Comparison of ENCODE assay signal across 13 cellular contexts in genomic region chr15:42065008-42065407, GRCh38. TPM values are rescaled to one million over a fixed set of nuclear protein-coding genes. Genes with fewer than 3 reads are reported as not detected.
DNase-seq lines count a peak whose midpoint lies in the region; ATAC-seq lines count a peak whose summit lies in the region.
"Had no signal": no experiment of that assay in that cellular context is flagged by ENCODE, and none has a peak within 500 bp of the region (broad histone marks: within the 10 kb centered on the region; RNA-seq: fewer than 3 reads in every experiment).

No MANE protein-coding gene starts in this region.

- no peak overlapping the region for H3K4me2 ChIP-seq in neuronal stem cell (ENCODE audit: insufficient read depth, low read length, poor library complexity, severe bottlenecking)

- no peak overlapping the region for H2BK120ac ChIP-seq in neuronal stem cell (ENCODE audit: low read depth, low read length)

- no peak for ATAC-seq in HG02884 (IDR thresholded peaks at IDR 0.05; ENCODE audit: unreplicated experiment)
- ATAC-seq in HG03565 (IDR thresholded peaks at IDR 0.05; ENCODE audit: unreplicated experiment) = no peak
- ATAC-seq in GM19035 (IDR thresholded peaks at IDR 0.05; ENCODE audit: unreplicated experiment) = no peak

- H3K79me1 ChIP-seq in neuronal stem cell (ENCODE audit: low read depth, low read length) = no peaks in the 10 kb centered on the region

- peaks cover 0 to 11% (median 0%) of the 10 kb centered on the region in 3 experiments for H3K27me3 ChIP-seq in neuronal stem cell (ENCODE audit: control insufficient read depth in 3 of 3, insufficient read depth in 3 of 3, low read depth in 1 of 3, low read length in 3 of 3)
- H3K27me3 ChIP-seq: Peyer's patch had no signal

- H2AFZ ChIP-seq in neuronal stem cell (ENCODE audit: low read length) = peak overlapping the region; percentile 13

- no peak overlapping the region for H2BK15ac ChIP-seq in neuronal stem cell (ENCODE audit: low read length)

- H3K9ac ChIP-seq in neuronal stem cell (ENCODE audit: low read depth, low read length, poor library complexity) = no peak overlapping the region

- H2BK5ac ChIP-seq in neuronal stem cell (ENCODE audit: low read length) = no peak overlapping the region

- H3K14ac ChIP-seq in neuronal stem cell (ENCODE audit: low read length) = no peak overlapping the region

- no peaks in the 10 kb centered on the region for H3K36me3 ChIP-seq in neuronal stem cell (replicated peaks in 1 of 2; ENCODE audit: control insufficient read depth in 2 of 2, insufficient read depth in 2 of 2, low read length in 2 of 2)
- H3K36me3 ChIP-seq: Peyer's patch, spleen had no signal

- no CpG with 5 or more reads among the region's 7 CpGs for WGBS in neuronal stem cell (ENCODE audit: extremely low coverage in 2 of 2, insufficient read length in 2 of 2, insufficient replicate concordance in 1 of 2), 2 donors

- no peak overlapping the region for H2AK5ac ChIP-seq in neuronal stem cell (ENCODE audit: low read depth, low read length)

- H3K23ac ChIP-seq in neuronal stem cell (ENCODE audit: low read depth, low read length, poor library complexity) = no peak overlapping the region

- no peak overlapping the region for H3K18ac ChIP-seq in neuronal stem cell (ENCODE audit: low read length)

- H3K4ac ChIP-seq in neuronal stem cell (ENCODE audit: low read length) = no peak overlapping the region

- peak; percentile 32 for DNase-seq in GM19238 (ENCODE audit: insufficient read length, low spot score)
- peak; percentile 43 for DNase-seq in NCI-H146 treated with DMSO at 0.1 percent for 48 hours (lab: John Stamatoyannopoulos, UW; ENCODE audit: unreplicated experiment)
- DNase-seq in dermis microvascular lymphatic vessel endothelial cell (ENCODE audit: low read depth in 2 of 2) = peak; percentile 80 to 85
- DNase-seq in neuronal stem cell (ENCODE audit: low spot score) = no peak
- DNase-seq: activated CD4-positive, alpha-beta T cell treated with anti-CD3 and anti-CD28 coated beads for 48 hours; effector CD8-positive, alpha-beta T cell; spleen had no signal

- no peak overlapping the region for H2BK12ac ChIP-seq in neuronal stem cell (ENCODE audit: low read length)

- no peaks in the 10 kb centered on the region for H3K9me3 ChIP-seq in neuronal stem cell (replicated peaks in 1 of 2; ENCODE audit: control insufficient read depth in 2 of 2, insufficient read depth in 1 of 2, low read depth in 1 of 2, low read length in 2 of 2)
- H3K9me3 ChIP-seq: Peyer's patch had no signal

- H3K4me3 ChIP-seq in neuronal stem cell (ENCODE audit: low read length in 2 of 2) = no peak overlapping the region
- H3K4me3 ChIP-seq: Peyer's patch, spleen had no signal

- H4K91ac ChIP-seq in neuronal stem cell (ENCODE audit: low read depth, low read length, poor library complexity) = no peak overlapping the region

- peaks cover 5 to 14% of the 10 kb centered on the region in 2 donors for H3K4me1 ChIP-seq in neuronal stem cell (ENCODE audit: control insufficient read depth in 2 of 2, insufficient read depth in 1 of 2, low read depth in 1 of 2, low read length in 2 of 2)
- H3K4me1 ChIP-seq: Peyer's patch had no signal

- H3K27ac ChIP-seq in neuronal stem cell (replicated peaks; ENCODE audit: low read length) = no peak overlapping the region
- H3K27ac ChIP-seq: Peyer's patch, spleen had no signal

- H4K8ac ChIP-seq in neuronal stem cell (ENCODE audit: low read depth, low read length) = no peak overlapping the region

RNA-seq across cellular contexts. Expression of gene PLA2G4D, which starts 29.4 kb away (rescaled TPM):
- not detected in 2 replicates for total RNA-seq in dermis microvascular lymphatic vessel endothelial cell
- 0.03 TPM for polyA plus RNA-seq in neuronal stem cell (2013, experiment 1 of 2)
- polyA plus RNA-seq in neuronal stem cell (2013, experiment 2 of 2) = 0.07 TPM
- total RNA-seq: naive thymus-derived CD8-positive, alpha-beta T cell; Peyer's patch; spleen had no signal
- polyA plus RNA-seq: naive thymus-derived CD8-positive, alpha-beta T cell; spleen had no signal

RNA-seq across cellular contexts. Expression of gene PLA2G4E, which starts 44.2 kb away (rescaled TPM):
- total RNA-seq in dermis microvascular lymphatic vessel endothelial cell = not detected in 2 replicates
- polyA plus RNA-seq in neuronal stem cell (2013, experiment 1 of 2) = not detected
- polyA plus RNA-seq in neuronal stem cell (2013, experiment 2 of 2) = not detected
- total RNA-seq: H1; naive thymus-derived CD8-positive, alpha-beta T cell; spleen had no signal
- polyA plus RNA-seq: naive thymus-derived CD8-positive, alpha-beta T cell; spleen had no signal
